10 cellular contexts compared by ENCODE assay signal in the genomic region with DNA sequence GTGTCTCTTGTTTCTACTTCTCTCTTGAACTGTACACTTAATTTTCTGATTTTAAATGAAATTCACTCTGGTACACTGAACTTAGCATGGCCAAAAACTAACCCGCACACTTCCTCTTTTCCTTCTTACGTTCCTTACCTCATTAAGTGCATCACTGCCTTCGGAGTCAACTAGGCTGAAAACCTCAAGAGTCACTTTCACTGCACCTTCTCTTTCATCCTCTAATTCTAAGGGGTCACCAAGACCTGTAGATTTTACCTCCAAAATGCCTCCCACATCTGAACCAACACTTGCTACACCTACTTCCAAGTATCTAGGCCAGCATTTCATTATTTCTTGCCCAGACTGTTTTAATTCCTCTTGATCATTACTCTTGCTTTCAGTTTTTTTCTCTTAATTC. TPM values are rescaled to one million over a fixed set of nuclear protein-coding genes. Genes with fewer than 3 reads are reported as not detected.
DNase-seq lines count a peak whose midpoint lies in the region; ATAC-seq and TF ChIP-seq lines count a peak whose summit lies in the region.
"Had no signal": no experiment of that assay in that cellular context is flagged by ENCODE, and none has a peak within 500 bp of the region (broad histone marks: within the 10 kb centered on the region; RNA-seq: fewer than 3 reads in every experiment).

No MANE protein-coding gene starts in this region.

- peaks cover 4 to 63% (median 20%) of the 10 kb centered on the region in 3 donors for H3K36me3 Mint-ChIP-seq in CD8-positive, alpha-beta memory T cell

- POLR2A ChIA-PET in CD8-positive, alpha-beta memory T cell (lab: Charles Lee): no interaction called here

- no peaks in the 10 kb centered on the region for H3K9me3 ChIP-seq in CD8-positive, alpha-beta memory T cell (ENCODE audit: low read length)
- no peaks in the 10 kb centered on the region for H3K9me3 ChIP-seq in OCI-LY1 (ENCODE audit: low read length)
- H3K9me3 ChIP-seq in gastrocnemius medialis: no peaks in the 10 kb centered on the region
- H3K9me3 ChIP-seq: thyroid gland had no signal

- DNase-seq in CD8-positive, alpha-beta memory T cell: peak in 2 of 5 donors; percentile 21 to 31
- DNase-seq in substantia nigra (lab: John Stamatoyannopoulos, UW) (no peak), DMS114 treated with DMSO at 0.1 percent for 48 hours (lab: John Stamatoyannopoulos, UW; ENCODE audit: unreplicated experiment) (no peak), gastrocnemius medialis (no peak), NCI-H345 treated with DMSO at 0.1 percent for 48 hours (lab: John Stamatoyannopoulos, UW; ENCODE audit: unreplicated experiment) (no peak)
- DNase-seq: NCI-H2029 treated with DMSO at 0.1 percent for 48 hours, thyroid gland had no signal

- no peak overlapping the region for H3K4me3 Mint-ChIP-seq in CD8-positive, alpha-beta memory T cell

- H3K4me2 ChIP-seq in OCI-LY1 (ENCODE audit: low read length): peak overlapping the region; percentile 72

- TF ChIP-seq POLR2A in gastrocnemius medialis (IDR thresholded peaks at IDR 0.05): no peak

- intact Hi-C loops in gastrocnemius medialis (cut with DNase I; ENCODE audit: low total_unique reads): loop anchor here (10.0 kb wide), 1 partner anchor 343 kb away; no protein-coding TSS in a partner anchor

- H3K9ac ChIP-seq in OCI-LY1 (ENCODE audit: low read length): peak overlapping the region; percentile 45

- no peak for TF ChIP-seq CTCF in OCI-LY1 (IDR thresholded peaks at IDR 0.05; ENCODE audit: low read length)
- no peak for TF ChIP-seq CTCF in gastrocnemius medialis (IDR thresholded peaks at IDR 0.05 in 4 of 5, conservative IDR thresholded peaks at IDR 0.05 in 1 of 5)

- ATAC-seq in GM19438 (IDR thresholded peaks at IDR 0.05; ENCODE audit: low read depth, unreplicated experiment) (peak; percentile 68), HG02981 (IDR thresholded peaks at IDR 0.05; ENCODE audit: unreplicated experiment) (peak; percentile 68), gastrocnemius medialis (no peak)

- H3K79me2 ChIP-seq in OCI-LY1 (ENCODE audit: insufficient read depth, low read length): peaks cover 59% of the 10 kb centered on the region

- H3K27ac Mint-ChIP-seq in CD8-positive, alpha-beta memory T cell: no peak overlapping the region

- H3K27ac ChIP-seq in CD8-positive, alpha-beta memory T cell (ENCODE audit: low read depth, low read length): no peak overlapping the region
- H3K27ac ChIP-seq in OCI-LY1 (ENCODE audit: low read depth, low read length, poor library complexity, severe bottlenecking): peak overlapping the region; percentile 87
- no peak overlapping the region for H3K27ac ChIP-seq in substantia nigra (ENCODE audit: low read depth, low read length, poor library complexity, severe bottlenecking)
- H3K27ac ChIP-seq in gastrocnemius medialis: no peak overlapping the region
- H3K27ac ChIP-seq: thyroid gland had no signal

- peaks cover 6% of the 10 kb centered on the region for H3K36me3 ChIP-seq in CD8-positive, alpha-beta memory T cell (ENCODE audit: insufficient read depth, low read length)
- H3K36me3 ChIP-seq in OCI-LY1 (ENCODE audit: insufficient read depth, low read length) (peaks cover 49% of the 10 kb centered on the region), gastrocnemius medialis (no peaks in the 10 kb centered on the region)

- CTCF ChIA-PET in CD8-positive, alpha-beta memory T cell (lab: Charles Lee): interaction anchor here (1.4 kb wide), 1 partner anchor 17 kb away, joined by 3 read pairs; no protein-coding TSS in a partner anchor

- in situ Hi-C loops in gastrocnemius medialis (cut with MboI; ENCODE audit: low sequenced_read_pairs in 4 of 4): no loop called here

- peaks cover 27 to 49% (median 44%) of the 10 kb centered on the region in 3 donors for H3K4me1 Mint-ChIP-seq in CD8-positive, alpha-beta memory T cell

- peaks cover 70% of the 10 kb centered on the region for H3K4me1 ChIP-seq in CD8-positive, alpha-beta memory T cell (ENCODE audit: insufficient read depth, low read length)
- H3K4me1 ChIP-seq in OCI-LY1 (ENCODE audit: insufficient read depth, low read length, severe bottlenecking) (peaks cover 85% of the 10 kb centered on the region), gastrocnemius medialis (peaks cover 46 to 57% of the 10 kb centered on the region in 2 donors)

- H2AFZ ChIP-seq in OCI-LY1 (ENCODE audit: low read length): no peak overlapping the region

- no peaks in the 10 kb centered on the region for H3K27me3 Mint-ChIP-seq in CD8-positive, alpha-beta memory T cell

- H4K20me1 ChIP-seq in OCI-LY1 (ENCODE audit: insufficient read depth, low read length): no peaks in the 10 kb centered on the region

- no peaks in the 10 kb centered on the region for H3K9me2 ChIP-seq in OCI-LY1 (ENCODE audit: low read depth, low read length)

- H3F3A ChIP-seq in OCI-LY1 (ENCODE audit: insufficient read depth, low read length): no peaks in the 10 kb centered on the region

- peak overlapping the region; percentile 16 for H3K4me3 ChIP-seq in CD8-positive, alpha-beta memory T cell (ENCODE audit: low read length)
- H3K4me3 ChIP-seq in OCI-LY1 (ENCODE audit: low read depth, low read length, poor library complexity, severe bottlenecking) (peak overlapping the region; percentile 37), gastrocnemius medialis (no peak overlapping the region)
- H3K4me3 ChIP-seq: thyroid gland had no signal

- H3K9me3 Mint-ChIP-seq in CD8-positive, alpha-beta memory T cell: no peaks in the 10 kb centered on the region

- H3K27me3 ChIP-seq in CD8-positive, alpha-beta memory T cell (ENCODE audit: insufficient read depth, low read length, poor library complexity, severe bottlenecking): no peaks in the 10 kb centered on the region
- H3K27me3 ChIP-seq in OCI-LY1 (ENCODE audit: insufficient read depth, low read length) (no peaks in the 10 kb centered on the region), gastrocnemius medialis (no peaks in the 10 kb centered on the region)
- H3K27me3 ChIP-seq: thyroid gland had no signal

RNA-seq across cellular contexts. Expression of a gene that starts 6.6 kb away (rescaled TPM):
- total RNA-seq in CD8-positive, alpha-beta memory T cell: 100 to 1,000 TPM; 112 to 113 TPM
- 67.7 TPM for polyA plus RNA-seq in CD8-positive, alpha-beta memory T cell
- total RNA-seq in gastrocnemius medialis: 10 to 100 TPM; 14.8 to 46.4 (median 21.6) TPM

Comparison
In these comparisons a context has a peak if more than half of its experiments do, and no peak if none do; other contexts are left out.
1. H3K4me3 ChIP-seq: peak in CD8-positive, alpha-beta memory T cell (single experiment) and OCI-LY1 (single experiment); none in gastrocnemius medialis (0 of 4).
2. ATAC-seq: peak in GM19438 (single experiment) and HG02981 (single experiment); none in gastrocnemius medialis (0 of 2).